ENCODE assay signal across 1 cellular context in genomic region chr7:90629306-90629918, GRCh38.
TF ChIP-seq lines count a peak whose summit lies in the region.

No MANE protein-coding gene starts in this region.

TF ChIP-seq in GM12878, 131 proteins besides CTCF, POLR2A, EP300 and RAD21:
- TF ChIP-seq IRF3 (IDR thresholded peaks at IDR 0.05) = no peak
- no peak for TF ChIP-seq RBBP5 (conservative IDR thresholded peaks at IDR 0.05)
- TF ChIP-seq, protein P1, sequence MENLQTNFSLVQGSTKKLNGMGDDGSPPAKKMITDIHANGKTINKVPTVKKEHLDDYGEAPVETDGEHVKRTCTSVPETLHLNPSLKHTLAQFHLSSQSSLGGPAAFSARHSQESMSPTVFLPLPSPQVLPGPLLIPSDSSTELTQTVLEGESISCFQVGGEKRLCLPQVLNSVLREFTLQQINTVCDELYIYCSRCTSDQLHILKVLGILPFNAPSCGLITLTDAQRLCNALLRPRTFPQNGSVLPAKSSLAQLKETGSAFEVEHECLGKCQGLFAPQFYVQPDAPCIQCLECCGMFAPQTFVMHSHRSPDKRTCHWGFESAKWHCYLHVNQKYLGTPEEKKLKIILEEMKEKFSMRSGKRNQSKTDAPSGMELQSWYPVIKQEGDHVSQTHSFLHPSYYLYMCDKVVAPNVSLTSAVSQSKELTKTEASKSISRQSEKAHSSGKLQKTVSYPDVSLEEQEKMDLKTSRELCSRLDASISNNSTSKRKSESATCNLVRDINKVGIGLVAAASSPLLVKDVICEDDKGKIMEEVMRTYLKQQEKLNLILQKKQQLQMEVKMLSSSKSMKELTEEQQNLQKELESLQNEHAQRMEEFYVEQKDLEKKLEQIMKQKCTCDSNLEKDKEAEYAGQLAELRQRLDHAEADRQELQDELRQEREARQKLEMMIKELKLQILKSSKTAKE (IDR thresholded peaks at IDR 0.05; ENCODE audit: low read depth, poor library complexity, severe bottlenecking) = peak; percentile 24
- TF ChIP-seq, protein P2, sequence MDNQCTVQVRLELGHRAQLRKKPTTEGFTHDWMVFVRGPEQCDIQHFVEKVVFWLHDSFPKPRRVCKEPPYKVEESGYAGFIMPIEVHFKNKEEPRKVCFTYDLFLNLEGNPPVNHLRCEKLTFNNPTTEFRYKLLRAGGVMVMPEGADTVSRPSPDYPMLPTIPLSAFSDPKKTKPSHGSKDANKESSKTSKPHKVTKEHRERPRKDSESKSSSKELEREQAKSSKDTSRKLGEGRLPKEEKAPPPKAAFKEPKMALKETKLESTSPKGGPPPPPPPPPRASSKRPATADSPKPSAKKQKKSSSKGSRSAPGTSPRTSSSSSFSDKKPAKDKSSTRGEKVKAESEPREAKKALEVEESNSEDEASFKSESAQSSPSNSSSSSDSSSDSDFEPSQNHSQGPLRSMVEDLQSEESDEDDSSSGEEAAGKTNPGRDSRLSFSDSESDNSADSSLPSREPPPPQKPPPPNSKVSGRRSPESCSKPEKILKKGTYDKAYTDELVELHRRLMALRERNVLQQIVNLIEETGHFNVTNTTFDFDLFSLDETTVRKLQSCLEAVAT (IDR thresholded peaks at IDR 0.05) = no peak
- no peak for TF ChIP-seq ZNF622 (IDR thresholded peaks at IDR 0.05)
- no peak for TF ChIP-seq NR2C1 (IDR thresholded peaks at IDR 0.05)
- TF ChIP-seq, protein P3, sequence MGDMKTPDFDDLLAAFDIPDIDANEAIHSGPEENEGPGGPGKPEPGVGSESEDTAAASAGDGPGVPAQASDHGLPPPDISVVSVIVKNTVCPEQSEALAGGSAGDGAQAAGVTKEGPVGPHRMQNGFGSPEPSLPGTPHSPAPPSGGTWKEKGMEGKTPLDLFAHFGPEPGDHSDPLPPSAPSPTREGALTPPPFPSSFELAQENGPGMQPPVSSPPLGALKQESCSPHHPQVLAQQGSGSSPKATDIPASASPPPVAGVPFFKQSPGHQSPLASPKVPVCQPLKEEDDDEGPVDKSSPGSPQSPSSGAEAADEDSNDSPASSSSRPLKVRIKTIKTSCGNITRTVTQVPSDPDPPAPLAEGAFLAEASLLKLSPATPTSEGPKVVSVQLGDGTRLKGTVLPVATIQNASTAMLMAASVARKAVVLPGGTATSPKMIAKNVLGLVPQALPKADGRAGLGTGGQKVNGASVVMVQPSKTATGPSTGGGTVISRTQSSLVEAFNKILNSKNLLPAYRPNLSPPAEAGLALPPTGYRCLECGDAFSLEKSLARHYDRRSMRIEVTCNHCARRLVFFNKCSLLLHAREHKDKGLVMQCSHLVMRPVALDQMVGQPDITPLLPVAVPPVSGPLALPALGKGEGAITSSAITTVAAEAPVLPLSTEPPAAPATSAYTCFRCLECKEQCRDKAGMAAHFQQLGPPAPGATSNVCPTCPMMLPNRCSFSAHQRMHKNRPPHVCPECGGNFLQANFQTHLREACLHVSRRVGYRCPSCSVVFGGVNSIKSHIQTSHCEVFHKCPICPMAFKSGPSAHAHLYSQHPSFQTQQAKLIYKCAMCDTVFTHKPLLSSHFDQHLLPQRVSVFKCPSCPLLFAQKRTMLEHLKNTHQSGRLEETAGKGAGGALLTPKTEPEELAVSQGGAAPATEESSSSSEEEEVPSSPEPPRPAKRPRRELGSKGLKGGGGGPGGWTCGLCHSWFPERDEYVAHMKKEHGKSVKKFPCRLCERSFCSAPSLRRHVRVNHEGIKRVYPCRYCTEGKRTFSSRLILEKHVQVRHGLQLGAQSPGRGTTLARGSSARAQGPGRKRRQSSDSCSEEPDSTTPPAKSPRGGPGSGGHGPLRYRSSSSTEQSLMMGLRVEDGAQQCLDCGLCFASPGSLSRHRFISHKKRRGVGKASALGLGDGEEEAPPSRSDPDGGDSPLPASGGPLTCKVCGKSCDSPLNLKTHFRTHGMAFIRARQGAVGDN (IDR thresholded peaks at IDR 0.05) = no peak
- TF ChIP-seq SMARCA5 (IDR thresholded peaks at IDR 0.05) = peak; percentile 46; the same call in 1 of the 2 replicates
- TF ChIP-seq SMC3 (IDR thresholded peaks at IDR 0.05; ENCODE audit: borderline replicate concordance, low read length) = peak; percentile 69; the same call in 1 of the 2 replicates
- no peak for TF ChIP-seq NR2F1 (conservative IDR thresholded peaks at IDR 0.05)
- TF ChIP-seq IRF5 (IDR thresholded peaks at IDR 0.05; ENCODE audit: borderline replicate concordance) = no peak
